In the genomic region with DNA sequence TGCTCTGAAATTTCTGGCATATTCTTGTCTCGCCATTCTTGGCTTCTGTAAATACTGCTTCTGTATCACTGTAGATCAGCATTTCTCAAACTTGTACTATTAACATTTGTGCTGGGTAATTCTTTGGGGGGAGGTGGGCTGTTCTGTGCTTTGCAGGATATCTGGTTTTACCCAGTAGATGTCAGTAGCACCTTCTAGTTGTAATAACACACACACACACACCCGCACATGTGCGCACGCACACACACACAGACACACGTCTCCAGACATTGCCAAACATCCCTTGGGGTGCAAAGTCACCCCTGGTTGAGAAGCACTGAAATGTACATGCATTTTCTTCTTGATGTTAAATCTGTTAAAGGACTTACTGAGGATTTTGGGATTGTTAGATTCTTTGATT, we compare ENCODE assay signal across 30 cellular contexts.
DNase-seq lines count a peak whose midpoint lies in the region; ATAC-seq, FAIRE-seq and TF ChIP-seq lines count a peak whose summit lies in the region.
"Had no signal": no experiment of that assay in that cellular context is flagged by ENCODE, and none has a peak within 500 bp of the region (broad histone marks: within the 10 kb centered on the region; RNA-seq: fewer than 3 reads in every experiment).

No MANE protein-coding gene starts in this region.

- H3K9me3 ChIP-seq in OCI-LY7 (ENCODE audit: low read length) (no peaks in the 10 kb centered on the region), endothelial cell of umbilical vein (replicated peaks; ENCODE audit: control insufficient read depth, insufficient read depth, low read length) (no peaks in the 10 kb centered on the region)
- H3K9me3 ChIP-seq: adrenal gland, colonic mucosa, esophagus squamous epithelium, right atrium auricular region, SJCRH30, suprapubic skin had no signal

- no peaks in the 10 kb centered on the region for H3K27me3 ChIP-seq in endothelial cell of umbilical vein (ENCODE audit: control insufficient read depth in 2 of 2, insufficient read depth in 2 of 2, low read length in 2 of 2)
- H3K27me3 ChIP-seq: adrenal gland, colonic mucosa, esophagus squamous epithelium, right atrium auricular region, SJCRH30, suprapubic skin had no signal

- H3K4me3 ChIP-seq in OCI-LY7 (ENCODE audit: low read depth, low read length, poor library complexity, severe bottlenecking) (no peak overlapping the region), endothelial cell of umbilical vein (replicated peaks in 1 of 3; ENCODE audit: insufficient read depth in 1 of 3, low read depth in 1 of 3, low read length in 3 of 3) (no peak overlapping the region)
- H3K4me3 ChIP-seq: adrenal gland, colonic mucosa, esophagus squamous epithelium, K562, right atrium auricular region, SJCRH30, suprapubic skin had no signal

- intact Hi-C loops in OCI-LY7 (cut with micrococcal nuclease; ENCODE audit: unreplicated experiment) (no loop called here), endothelial cell of umbilical vein (cut with micrococcal nuclease) (loop anchor here (1.0 kb wide), 1 partner anchor 204 kb away; no protein-coding TSS in a partner anchor)

- H4K20me1 ChIP-seq in OCI-LY7 (ENCODE audit: insufficient read depth, low read length) (no peaks in the 10 kb centered on the region), endothelial cell of umbilical vein (replicated peaks; ENCODE audit: control insufficient read depth, extremely low read depth, insufficient read depth, low read length) (no peaks in the 10 kb centered on the region)

- H2AFZ ChIP-seq in OCI-LY7 (ENCODE audit: low read length) = no peak overlapping the region
- peak overlapping the region; percentile 87 for H2AFZ ChIP-seq in endothelial cell of umbilical vein (ENCODE audit: low read depth, low read length)

- BruUV-seq in OCI-LY7 (replicated peaks; lab: Mats Ljungman, UMichigan) = no TSS peak
- no TSS peak for BruUV-seq in endothelial cell of umbilical vein (replicated peaks; lab: Mats Ljungman, UMichigan)

- FAIRE-seq in endothelial cell of umbilical vein (lab: Jason Lieb, UNC) = no peak
- FAIRE-seq: GM19239, K562, kidney had no signal

- DNase-seq in NCI-H1417 (lab: John Stamatoyannopoulos, UW) = peak in 2 of 3 experiments; percentile 9 to 31
- DNase-seq in NCI-H1417 treated with DMSO at 0.1 percent for 48 hours (lab: John Stamatoyannopoulos, UW) = no peak
- DNase-seq in OCI-LY7 (ENCODE audit: low spot score) = peak; percentile 45
- peak; percentile 63 for DNase-seq in endothelial cell of umbilical vein (ENCODE audit: low read depth, low spot score)
- peak; percentile 1 for DNase-seq in pulmonary artery endothelial cell (ENCODE audit: low read depth, low spot score)
- DNase-seq: 8988T; activated CD4-positive, alpha-beta T cell treated with anti-CD3 and anti-CD28 coated beads, Interleukin-2, amount 10 ng/mL, durations not matched to agents 24 days and 14 days; activated naive CD4-positive, alpha-beta T cell; activated T-cell treated with anti-CD3 and anti-CD28 coated beads, Interleukin-2, amount 50 U/mL, for 48 hours; adrenal gland; CD8-positive, alpha-beta T cell; colonic mucosa; esophagus squamous epithelium; kidney; mammary epithelial cell; MM.1S; NCI-H187 treated with DMSO at 0.1 percent for 48 hours; NCI-H2227 treated with DMSO at 0.1 percent for 48 hours; NCI-H774; SJCRH30; stimulated activated CD4-positive, alpha-beta T cell treated with anti-CD3 and anti-CD28 coated beads, Interleukin-2, amount 100 ng/mL, for 48 hours; stimulated activated naive B cell treated with anti-CD40 and anti-IgM and Interleukin-4, amounts not matched to agents 10 μg/mL and 1 μg/mL and 100 μg/mL, for 72 hours had no signal

- no peaks in the 10 kb centered on the region for H3K79me2 ChIP-seq in OCI-LY7 (ENCODE audit: insufficient read depth, low read depth, low read length)
- no peaks in the 10 kb centered on the region for H3K79me2 ChIP-seq in endothelial cell of umbilical vein (ENCODE audit: control insufficient read depth, insufficient read depth, low read length)

- ATAC-seq in HG02885 (IDR thresholded peaks at IDR 0.05; ENCODE audit: poor library complexity, unreplicated experiment) = no peak
- no peak for ATAC-seq in GM19467 (IDR thresholded peaks at IDR 0.05; ENCODE audit: unreplicated experiment)
- no peak for ATAC-seq in GM19463 (IDR thresholded peaks at IDR 0.05; ENCODE audit: unreplicated experiment)
- ATAC-seq: CD8-positive, alpha-beta T cell; K562; Panc1; stimulated activated naive B cell treated with anti-CD40 and anti-IgM and Interleukin-4, amounts not matched to agents 10 μg/mL and 1 μg/mL and 100 μg/mL, for 72 hours had no signal

- H3K27ac ChIP-seq in OCI-LY7 (ENCODE audit: low read depth, low read length, poor library complexity, severe bottlenecking) = no peak overlapping the region
- H3K27ac ChIP-seq in endothelial cell of umbilical vein (ENCODE audit: insufficient read depth, low read depth, low read length) = no peak overlapping the region
- H3K27ac ChIP-seq: adrenal gland, colonic mucosa, esophagus squamous epithelium, right atrium auricular region, SJCRH30, suprapubic skin had no signal

- POLR2A ChIA-PET in OCI-LY7 (lab: Charles Lee) (no interaction called here), endothelial cell of umbilical vein (lab: Charles Lee) (no interaction called here)

- TF ChIP-seq POLR2A in endothelial cell of umbilical vein (IDR thresholded peaks at IDR 0.05; ENCODE audit: low read depth, low read length) = no peak

- H3K36me3 ChIP-seq in OCI-LY7 (ENCODE audit: insufficient read depth, low read length) (no peaks in the 10 kb centered on the region), endothelial cell of umbilical vein (ENCODE audit: control insufficient read depth in 2 of 2, extremely low read depth in 1 of 2, insufficient read depth in 2 of 2, low read length in 2 of 2) (no peaks in the 10 kb centered on the region)
- H3K36me3 ChIP-seq: adrenal gland, colonic mucosa, esophagus squamous epithelium, right atrium auricular region, SJCRH30, suprapubic skin had no signal

- dilution Hi-C loops in endothelial cell of umbilical vein (cut with MboI; ENCODE audit: extremely low pct_ligation_motif_present, low sequenced_read_pairs) = no loop called here

- CTCF ChIA-PET in OCI-LY7 (lab: Charles Lee; ENCODE audit: unreplicated experiment) (no interaction called here), endothelial cell of umbilical vein (lab: Charles Lee) (interaction anchor here (1.0 to 2.9 kb wide), 4 partner anchors 21 to 203 kb away, joined by 3 to 9 read pairs (median 6); no protein-coding TSS in a partner anchor)

- no peaks in the 10 kb centered on the region for H3K9me1 ChIP-seq in endothelial cell of umbilical vein (replicated peaks; ENCODE audit: control insufficient read depth, extremely low read depth, insufficient read depth, low read length)

- TF ChIP-seq CTCF in OCI-LY7 (conservative IDR thresholded peaks at IDR 0.05; ENCODE audit: low read length) = peak; percentile 69
- TF ChIP-seq CTCF in endothelial cell of umbilical vein (IDR thresholded peaks at IDR 0.05; ENCODE audit: extremely low read depth in 1 of 2, insufficient read depth in 1 of 2, low read depth in 1 of 2, low read length in 2 of 2) = peak in 1 of 2 donors; percentile 15

- H3K4me2 ChIP-seq in OCI-LY7 (ENCODE audit: low read length) = no peak overlapping the region
- no peak overlapping the region for H3K4me2 ChIP-seq in endothelial cell of umbilical vein (ENCODE audit: insufficient read depth, low read length)

- H3K4me1 ChIP-seq in OCI-LY7 (ENCODE audit: insufficient read depth, low read length, poor library complexity, severe bottlenecking) (no peaks in the 10 kb centered on the region), endothelial cell of umbilical vein (ENCODE audit: control insufficient read depth, extremely low read depth, insufficient read depth, low read length) (peaks cover 11% of the 10 kb centered on the region)
- H3K4me1 ChIP-seq: adrenal gland, colonic mucosa, esophagus squamous epithelium, right atrium auricular region, SJCRH30, suprapubic skin had no signal

- H3K9ac ChIP-seq in endothelial cell of umbilical vein (replicated peaks; ENCODE audit: extremely low read depth, insufficient read depth, low read length) = no peak overlapping the region

- H3K9me2 ChIP-seq in OCI-LY7 (ENCODE audit: insufficient read depth, low read length) = no peaks in the 10 kb centered on the region

TF ChIP-seq in endothelial cell of umbilical vein, 7 proteins besides CTCF, POLR2A, EP300 and RAD21:
- TF ChIP-seq, protein P1, sequence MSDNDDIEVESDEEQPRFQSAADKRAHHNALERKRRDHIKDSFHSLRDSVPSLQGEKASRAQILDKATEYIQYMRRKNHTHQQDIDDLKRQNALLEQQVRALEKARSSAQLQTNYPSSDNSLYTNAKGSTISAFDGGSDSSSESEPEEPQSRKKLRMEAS (IDR thresholded peaks at IDR 0.05; ENCODE audit: insufficient read depth, insufficient read length) = no peak
- TF ChIP-seq JUN (IDR thresholded peaks at IDR 0.05; ENCODE audit: borderline replicate concordance, insufficient read depth, insufficient read length, low read depth) (no peak), GATA2 (IDR thresholded peaks at IDR 0.05; ENCODE audit: insufficient read depth, insufficient read length, low read depth, low read length) (no peak)
